In the genomic region with DNA sequence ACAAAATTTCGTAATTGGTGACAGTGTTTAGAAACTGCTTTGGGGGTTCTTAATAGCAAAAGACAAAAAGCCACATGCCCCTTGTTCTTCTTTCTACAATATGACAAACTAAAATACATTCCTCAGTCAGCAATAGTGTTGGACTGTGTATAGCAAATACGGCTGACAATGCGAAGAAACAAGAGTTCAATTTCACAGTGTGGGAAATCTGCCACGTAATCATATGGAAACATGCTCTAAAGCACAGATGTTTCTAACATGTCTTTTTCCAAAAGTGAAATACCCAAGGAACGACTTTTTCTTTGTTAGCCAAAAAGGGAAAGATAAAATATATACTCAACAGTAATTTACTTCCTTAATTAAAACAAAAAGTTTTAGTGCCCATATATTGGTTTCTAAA, we compare ENCODE assay signal across 1 cellular context.
A peak's percentile ranks its signal among the peaks of the same experiment; 100 is the strongest.
TF ChIP-seq lines count a peak whose summit lies in the region.

No MANE protein-coding gene starts in this region.

TF ChIP-seq in HepG2, 621 proteins besides CTCF, POLR2A, EP300 and RAD21 (continued from another document):
- TF ChIP-seq HBP1 (CRISPR knock-in tag; IDR thresholded peaks at IDR 0.05; ENCODE audit: low read depth), result no peak
- no peak for TF ChIP-seq ZNF33B (CRISPR knock-in tag; IDR thresholded peaks at IDR 0.05)
- no peak for TF ChIP-seq SATB2 (CRISPR knock-in tag; IDR thresholded peaks at IDR 0.05)
- TF ChIP-seq MAFF (IDR thresholded peaks at IDR 0.05; ENCODE audit: low read depth, low read length), result peak; percentile 35; the same call in 1 of the 2 replicates
- no peak for TF ChIP-seq CREB3 (CRISPR knock-in tag; IDR thresholded peaks at IDR 0.05)
- no peak for TF ChIP-seq PAF1 (CRISPR knock-in tag; IDR thresholded peaks at IDR 0.05)
TF ChIP-seq in HepG2: peak in this region for 2.
